Comparison of ENCODE assay signal across 19 cellular contexts in genomic region chr10:32111585-32111984, GRCh38. TPM values are rescaled to one million over a fixed set of nuclear protein-coding genes. Genes with fewer than 3 reads are reported as not detected.
DNase-seq lines count a peak whose midpoint lies in the region; ATAC-seq, FAIRE-seq and TF ChIP-seq lines count a peak whose summit lies in the region.
"Had no signal": no experiment of that assay in that cellular context is flagged by ENCODE, and none has a peak within 500 bp of the region (broad histone marks: within the 10 kb centered on the region; RNA-seq: fewer than 3 reads in every experiment).

No MANE protein-coding gene starts in this region.

- TF ChIP-seq RAD21 in A549 (conservative IDR thresholded peaks at IDR 0.05 in 1 of 2, IDR thresholded peaks at IDR 0.05 in 1 of 2) (no peak), HCT116 (IDR thresholded peaks at IDR 0.05; ENCODE audit: low read depth) (no peak)

- CTCF ChIA-PET in A549 (lab: Yijun Ruan, JAX): no interaction called here
- CTCF ChIA-PET in HCT116 (lab: Charles Lee): no interaction called here
- CTCF ChIA-PET in HEK293T (lab: Yijun Ruan, JAX): no interaction called here

- H4K20me1 ChIP-seq in HCT116 (ENCODE audit: insufficient read depth): no peaks in the 10 kb centered on the region

- no peak overlapping the region for H3K9ac ChIP-seq in HCT116 (ENCODE audit: low read length)

- peaks cover 13% of the 10 kb centered on the region for H3K4me1 ChIP-seq in A549
- H3K4me1 ChIP-seq in HCT116 (ENCODE audit: control insufficient read depth in 1 of 2, insufficient read depth in 2 of 2, low read length in 2 of 2): peaks cover 9 to 11% of the 10 kb centered on the region in 2 experiments

- H3K9me3 ChIP-seq in A549 (no peaks in the 10 kb centered on the region), HCT116 (ENCODE audit: control insufficient read depth in 1 of 2, insufficient read depth in 1 of 2, low read depth in 1 of 2, low read length in 2 of 2) (no peaks in the 10 kb centered on the region)

- WGBS in A549 (ENCODE audit: missing lambda C conversion rate): 91% methylated on average over 3 of the region's 3 CpGs

- DNase-seq in A549 (ENCODE audit: low read depth in 1 of 2, low spot score in 1 of 2) (no peak), HCT116 (ENCODE audit: low read depth, low spot score) (no peak), T1000 (lab: John Stamatoyannopoulos, UW) (peak; percentile 51), myocyte (ENCODE audit: low read depth) (peak; percentile 28), NCI-H2196 treated with DMSO at 0.1 percent for 48 hours (lab: John Stamatoyannopoulos, UW; ENCODE audit: unreplicated experiment) (no peak), HEK293T (ENCODE audit: extremely low spot score) (no peak), midbrain (lab: John Stamatoyannopoulos, UW) (no peak)
- DNase-seq: AML-193; CD4-positive, CD25-positive, alpha-beta regulatory T cell; H9; NCI-H1417 treated with DMSO at 0.1 percent for 48 hours; NCI-H2029; NCI-H2171; NCI-H510A; NCI-H774 had no signal

- peak overlapping the region; percentile 30 for H3K4me2 ChIP-seq in A549
- peak overlapping the region; percentile 45; the same call in 1 of the 2 replicates for H3K4me2 ChIP-seq in HCT116 (ENCODE audit: low read length)

- intact Hi-C loops in HCT116 (cut with micrococcal nuclease): no loop called here

- no peak overlapping the region for H3K4me3 ChIP-seq in A549
- H3K4me3 ChIP-seq in HCT116 (replicated peaks in 1 of 2; ENCODE audit: low read depth in 1 of 2, low read length in 2 of 2): no peak overlapping the region
- H3K4me3 ChIP-seq: K562, SK-N-MC had no signal

- POLR2A ChIA-PET in A549 (lab: Yijun Ruan, JAX): interaction anchor here (0.7 kb wide), 1 partner anchor 55 kb away, joined by 3 read pairs; the partner anchor contains the start of gene KIF5B
- POLR2A ChIA-PET in HCT116 (lab: Charles Lee): no interaction called here
- POLR2A ChIA-PET in HEK293T (lab: Yijun Ruan, JAX): no interaction called here

- H2AFZ ChIP-seq in HCT116 (ENCODE audit: low read depth, low read length, poor library complexity, severe bottlenecking): no peak overlapping the region

- TF ChIP-seq EP300 in A549 (IDR thresholded peaks at IDR 0.05): no peak

- no peaks in the 10 kb centered on the region for H3K9me2 ChIP-seq in HCT116 (ENCODE audit: insufficient read depth)

- no TSS peak for BruUV-seq in HCT116 (replicated peaks; lab: Mats Ljungman, UMichigan)

- TF ChIP-seq POLR2A in A549 (IDR thresholded peaks at IDR 0.05; ENCODE audit: low read length): no peak
- TF ChIP-seq POLR2A in HCT116 (IDR thresholded peaks at IDR 0.05; ENCODE audit: borderline replicate concordance, extremely low read depth, insufficient read depth, insufficient read length): no peak

- no peak; a peak in 1 of 6 replicates for ATAC-seq in A549
- no peak for ATAC-seq in HCT116
- no peak for ATAC-seq in esophagus mucosa
- ATAC-seq: K562, Right ventricle myocardium inferior had no signal

- no peak for FAIRE-seq in A549 (lab: Jason Lieb, UNC)
- FAIRE-seq: K562 had no signal

- H3K27ac ChIP-seq in A549: peak overlapping the region in 1 of 2 experiments; percentile 46; a peak in 1 of 6 replicates
- no peak overlapping the region for H3K27ac ChIP-seq in HCT116 (ENCODE audit: low read depth, low read length)
- H3K27ac ChIP-seq: SK-N-MC had no signal

- H3K79me2 ChIP-seq in HCT116 (ENCODE audit: insufficient read depth, low read length): no peaks in the 10 kb centered on the region

- TF ChIP-seq CTCF in A549 (IDR thresholded peaks at IDR 0.05) (no peak), HCT116 (IDR thresholded peaks at IDR 0.05 in 2 of 3, conservative IDR thresholded peaks at IDR 0.05 in 1 of 3; ENCODE audit: borderline replicate concordance in 1 of 3, insufficient read depth in 1 of 3, low read depth in 2 of 3, low read length in 2 of 3) (no peak)

- RAD21 ChIA-PET in HCT116 (lab: Charles Lee; ENCODE audit: low non-redundant PET in 1 of 2, low total read pairs in 2 of 2, uncharacterized antibody in 2 of 2, unreplicated experiment in 2 of 2): no interaction called here

- no peaks in the 10 kb centered on the region for H3K27me3 ChIP-seq in HCT116 (ENCODE audit: insufficient read depth, low read length)

- H3K36me3 ChIP-seq in HCT116 (ENCODE audit: control insufficient read depth in 1 of 2, insufficient read depth in 2 of 2, low read length in 2 of 2): no peaks in the 10 kb centered on the region

TF ChIP-seq in A549, 52 proteins besides CTCF, POLR2A, EP300 and RAD21 (continues in another document):
- no peak for TF ChIP-seq NR3C1 (IDR thresholded peaks at IDR 0.05)
- no peak for TF ChIP-seq ATOH8 (CRISPR knock-in tag; IDR thresholded peaks at IDR 0.05; ENCODE audit: low read depth)
- no peak for TF ChIP-seq CBX2 (IDR thresholded peaks at IDR 0.05; ENCODE audit: borderline replicate concordance, low read depth)
- no peak for TF ChIP-seq KDM1A (IDR thresholded peaks at IDR 0.05; ENCODE audit: low read depth)
- TF ChIP-seq ELK1 (IDR thresholded peaks at IDR 0.05; ENCODE audit: low read depth, low read length): no peak
- TF ChIP-seq JUNB (IDR thresholded peaks at IDR 0.05): no peak

TF ChIP-seq in HCT116, 20 proteins besides CTCF, POLR2A, EP300 and RAD21 (continues in another document):
- TF ChIP-seq ZBTB33 (IDR thresholded peaks at IDR 0.05; ENCODE audit: extremely low read depth, insufficient replicate concordance, low read length) (no peak), POLR2AphosphoS5 (IDR thresholded peaks at IDR 0.05; ENCODE audit: low read depth, low read length) (no peak), ATF3 (IDR thresholded peaks at IDR 0.05) (no peak)

TF ChIP-seq in HEK293T, 16 proteins besides CTCF, POLR2A, EP300 and RAD21:
- TF ChIP-seq FOXA1 (IDR thresholded peaks at IDR 0.05) (no peak), FOXM1 (IDR thresholded peaks at IDR 0.05; ENCODE audit: borderline replicate concordance) (no peak), ARNT (IDR thresholded peaks at IDR 0.05) (no peak), HDGF (IDR thresholded peaks at IDR 0.05; ENCODE audit: borderline replicate concordance) (no peak), NFRKB (IDR thresholded peaks at IDR 0.05) (no peak), LEF1 (IDR thresholded peaks at IDR 0.05; ENCODE audit: borderline replicate concordance) (no peak), ELF4 (IDR thresholded peaks at IDR 0.05) (no peak), ZNF384 (IDR thresholded peaks at IDR 0.05) (no peak)

RNA-seq across cellular contexts. Expression of gene KIF5B, which starts 55.4 kb away (rescaled TPM):
- polyA plus RNA-seq in A549 (2011; rRNA removed): 89.6 and 124 TPM in 2 replicates
- 16.9 and 17.1 TPM in 2 replicates for polyA plus RNA-seq in A549 (2012; cell fraction: cytosol; rRNA removed)
- polyA plus RNA-seq in A549 (2012; cell fraction: nucleus; rRNA removed): 13.4 and 14.5 TPM in 2 replicates
- polyA plus RNA-seq in A549 (2017; fragmentation: RNase III; extraction: RNeasy Plus Mini Kit Qiagen cat#74134 plus additional on column Dnase treatment): 78.9 to 84.6 TPM (median 81.9 TPM) in 3 replicates
- polyA minus RNA-seq in A549 (2011; rRNA and poly(A)+ RNA removed): 41.6 and 42.2 TPM in 2 replicates
- 117 TPM for total RNA-seq in HCT116 (2021; ENCODE audit: unreplicated experiment)
- polyA plus RNA-seq in HCT116 (2012): 43.7 and 53.4 TPM in 2 replicates
- total RNA-seq in myocyte: 416 and 456 TPM in 2 replicates
- 82.1 TPM for polyA plus RNA-seq in myocyte (2012)
- total RNA-seq in esophagus mucosa: 52.0 TPM

Comparison
In these comparisons a context has a peak if more than half of its experiments do, and no peak if none do; other contexts are left out.
1. DNase-seq: peak in T1000 (single experiment) and myocyte (single experiment); none in A549 (0 of 2), HCT116 (single experiment), NCI-H2196 treated with DMSO at 0.1 percent for 48 hours (single experiment), HEK293T (single experiment) and midbrain (single experiment).